ENCODE assay signal across 11 cellular contexts in genomic region chr14:46663382-46663781, GRCh38. TPM values are rescaled to one million over a fixed set of nuclear protein-coding genes. Genes with fewer than 3 reads are reported as not detected.
"Had no signal": no experiment of that assay in that cellular context is flagged by ENCODE, and none has a peak within 500 bp of the region (broad histone marks: within the 10 kb centered on the region; RNA-seq: fewer than 3 reads in every experiment).

No MANE protein-coding gene starts in this region.

- DNase-seq: GM23248, GOT3, H7, HFFc6, IMR-90 had no signal

- H3K9me3 ChIP-seq: HAP-1 had no signal

- H3K4me3 ChIP-seq: GM23248, HAP-1, K562 had no signal

- H3K4me1 ChIP-seq: HAP-1 had no signal

- H3K27ac ChIP-seq: GM23248, HL-60 had no signal

- H3K36me3 ChIP-seq: HAP-1 had no signal

- ATAC-seq: HCT116, K562 had no signal

RNA-seq across cellular contexts. Expression of gene RPL10L, which starts 11.8 kb away (rescaled TPM):
- total RNA-seq: GM23248, H4, H7, HFFc6, HT1080, IMR-90, K562 had no signal
- polyA plus RNA-seq: GM23248, IMR-90, K562 had no signal
